18 cellular contexts compared by ENCODE assay signal in genomic region chr12:59020541-59020940, GRCh38.
DNase-seq lines count a peak whose midpoint lies in the region; ATAC-seq, FAIRE-seq and TF ChIP-seq lines count a peak whose summit lies in the region.
"Had no signal": no experiment of that assay in that cellular context is flagged by ENCODE, and none has a peak within 500 bp of the region (broad histone marks: within the 10 kb centered on the region; RNA-seq: fewer than 3 reads in every experiment).

No MANE protein-coding gene starts in this region.

- H2AFZ ChIP-seq in astrocyte (ENCODE audit: low read depth, low read length): no peak overlapping the region

- no peaks in the 10 kb centered on the region for H3K79me2 ChIP-seq in astrocyte (ENCODE audit: insufficient read depth, low read length)

- H4K20me1 ChIP-seq in astrocyte (ENCODE audit: insufficient read depth, low read length): no peaks in the 10 kb centered on the region

- H3K4me2 ChIP-seq in astrocyte (ENCODE audit: low read length): no peak overlapping the region

- H3K9me3 Mint-ChIP-seq in astrocyte (ENCODE audit: unreplicated experiment): no peaks in the 10 kb centered on the region
- peaks cover 20 to 21% of the 10 kb centered on the region in 2 donors for H3K9me3 Mint-ChIP-seq in natural killer cell
- H3K9me3 Mint-ChIP-seq: H9 had no signal

- no peak for TF ChIP-seq EP300 in suprapubic skin (IDR thresholded peaks at IDR 0.05)

- no peak overlapping the region for H3K9ac ChIP-seq in astrocyte (ENCODE audit: low read length)

- H3K27ac ChIP-seq in astrocyte (ENCODE audit: low read depth, low read length) (no peak overlapping the region), suprapubic skin (peak overlapping the region; percentile 55)

- H3K9me3 ChIP-seq in astrocyte (ENCODE audit: insufficient read depth, low read depth, low read length) (no peaks in the 10 kb centered on the region), suprapubic skin (no peaks in the 10 kb centered on the region)

- TF ChIP-seq POLR2A in lower leg skin (IDR thresholded peaks at IDR 0.05) (no peak), suprapubic skin (IDR thresholded peaks at IDR 0.05) (no peak)

- intact Hi-C loops in lower leg skin (cut with DNase I; ENCODE audit: low total_unique reads): no loop called here
- intact Hi-C loops in natural killer cell (cut with micrococcal nuclease): no loop called here

- H3K4me1 ChIP-seq in astrocyte (ENCODE audit: insufficient read depth, low read length) (no peaks in the 10 kb centered on the region), suprapubic skin (no peaks in the 10 kb centered on the region)

- H3K27ac Mint-ChIP-seq in astrocyte (ENCODE audit: unreplicated experiment): no peak overlapping the region
- no peak overlapping the region for H3K27ac Mint-ChIP-seq in natural killer cell
- H3K27ac Mint-ChIP-seq: CD4-positive, alpha-beta memory T cell; H9 had no signal

- TF ChIP-seq CTCF in astrocyte (IDR thresholded peaks at IDR 0.05; ENCODE audit: insufficient read depth, low read depth, low read length) (no peak), lower leg skin (IDR thresholded peaks at IDR 0.05) (no peak), suprapubic skin (IDR thresholded peaks at IDR 0.05) (no peak), natural killer cell (IDR thresholded peaks at IDR 0.05) (no peak)

- H3K36me3 Mint-ChIP-seq in astrocyte (ENCODE audit: low read depth, unreplicated experiment) (no peaks in the 10 kb centered on the region), natural killer cell (no peaks in the 10 kb centered on the region)
- H3K36me3 Mint-ChIP-seq: CD4-positive, alpha-beta memory T cell had no signal

- H3K36me3 ChIP-seq in astrocyte (ENCODE audit: insufficient read depth, low read length) (no peaks in the 10 kb centered on the region), suprapubic skin (no peaks in the 10 kb centered on the region)

- DNase-seq in AG20443 (ENCODE audit: low spot score) (peak; percentile 20), astrocyte (ENCODE audit: low read depth) (no peak), lower leg skin (ENCODE audit: low spot score in 2 of 2) (no peak), suprapubic skin (ENCODE audit: low spot score in 2 of 2) (no peak), EL (no peak), natural killer cell (no peak)
- DNase-seq: C1 segment of cervical spinal cord; Calu3; CD4-positive, alpha-beta memory T cell; COR-L47; DMS53; DMS79 treated with DMSO at 0.1 percent for 48 hours; H9 had no signal

- peak; percentile 41 for FAIRE-seq in astrocyte (lab: Jason Lieb, UNC)
- FAIRE-seq: G401.6, GM19239 had no signal

- no peaks in the 10 kb centered on the region for H3K27me3 ChIP-seq in astrocyte (ENCODE audit: insufficient read depth, low read length)
- H3K27me3 ChIP-seq in suprapubic skin: no peaks in the 10 kb centered on the region

- H3K4me3 ChIP-seq in astrocyte (ENCODE audit: insufficient read depth, low read depth, low read length) (no peak overlapping the region), lower leg skin (ENCODE audit: low read depth, poor library complexity, severe bottlenecking) (peak overlapping the region; percentile 3), suprapubic skin (peak overlapping the region; percentile 17)

- ATAC-seq in GM19463 (IDR thresholded peaks at IDR 0.05; ENCODE audit: unreplicated experiment) (no peak), GM21528 (IDR thresholded peaks at IDR 0.05; ENCODE audit: low FRiP score, unreplicated experiment) (no peak), natural killer cell (no peak)
- ATAC-seq: HCT116 had no signal

- 67 to 72% methylated on average over 5 of the region's 5 CpGs for WGBS in lower leg skin, 2 donors
- 75% methylated on average over 5 of the region's 5 CpGs for WGBS in suprapubic skin

- no peak overlapping the region for H3K4me3 Mint-ChIP-seq in astrocyte (ENCODE audit: unreplicated experiment)
- no peak overlapping the region for H3K4me3 Mint-ChIP-seq in natural killer cell
- H3K4me3 Mint-ChIP-seq: CD4-positive, alpha-beta memory T cell; H9 had no signal

- H3K4me1 Mint-ChIP-seq in astrocyte (ENCODE audit: low read depth, unreplicated experiment) (peaks cover 8% of the 10 kb centered on the region), natural killer cell (no peaks in the 10 kb centered on the region)
- H3K4me1 Mint-ChIP-seq: CD4-positive, alpha-beta memory T cell; H9 had no signal

- H3K27me3 Mint-ChIP-seq in astrocyte (ENCODE audit: low read depth, unreplicated experiment): no peaks in the 10 kb centered on the region
- no peaks in the 10 kb centered on the region for H3K27me3 Mint-ChIP-seq in natural killer cell (ENCODE audit: low read depth in 2 of 2)
- H3K27me3 Mint-ChIP-seq: CD4-positive, alpha-beta memory T cell had no signal
